15 cellular contexts compared by ENCODE assay signal in the genomic region with DNA sequence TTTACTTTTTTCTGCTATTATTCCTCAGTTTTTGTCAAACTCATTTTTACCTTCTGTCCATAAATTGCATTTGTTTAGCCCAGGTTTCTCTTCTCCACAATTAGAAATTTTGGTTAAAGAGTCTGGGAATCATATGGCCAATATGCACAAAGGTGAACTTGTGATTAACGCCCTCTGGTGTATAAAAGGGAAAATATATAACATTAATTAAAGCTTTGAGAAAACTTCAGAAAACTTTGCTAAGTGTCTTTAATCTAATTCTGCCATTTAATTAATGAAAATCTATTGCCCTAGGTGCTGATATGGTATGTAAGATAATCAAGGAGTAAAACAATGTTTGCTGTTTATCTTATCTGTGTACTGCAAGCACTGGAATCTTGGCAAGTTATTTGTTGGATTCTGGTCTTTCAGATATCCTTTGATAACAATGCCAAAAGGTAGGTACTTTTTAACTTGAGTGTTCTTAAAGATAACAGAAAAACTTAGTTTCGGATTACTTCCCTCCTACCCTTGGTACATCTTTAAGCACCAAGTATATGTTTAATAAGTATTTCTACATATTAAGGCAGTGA.
DNase-seq lines count a peak whose midpoint lies in the region; ATAC-seq, FAIRE-seq and TF ChIP-seq lines count a peak whose summit lies in the region.
"Had no signal": no experiment of that assay in that cellular context is flagged by ENCODE, and none has a peak within 500 bp of the region (broad histone marks: within the 10 kb centered on the region; RNA-seq: fewer than 3 reads in every experiment).

No MANE protein-coding gene starts in this region.

- no peaks in the 10 kb centered on the region for H3K4me1 ChIP-seq in KMS-11 (ENCODE audit: low read depth, poor library complexity, severe bottlenecking)
- peaks cover 0 to 7% (median 0%) of the 10 kb centered on the region in 4 donors for H3K4me1 ChIP-seq in right lobe of liver
- H3K4me1 ChIP-seq: suprapubic skin had no signal

- no peak for FAIRE-seq in D721Med (lab: Jason Lieb, UNC)

- 18% methylated on average over 2 of the region's 2 CpGs for WGBS in right lobe of liver (ENCODE audit: insufficient coverage, low coverage, low lambda C conversion rate, missing lambda C conversion rate)

- TF ChIP-seq CTCF in D721Med (IDR thresholded peaks at IDR 0.05; ENCODE audit: insufficient read depth, missing control alignments) = peak; percentile 19
- peak; percentile 49; the same call in 1 of the 2 replicates for TF ChIP-seq CTCF in KMS-11 (conservative IDR thresholded peaks at IDR 0.05; ENCODE audit: low read depth, low read length)
- peak; percentile 34 for TF ChIP-seq CTCF in astrocyte of the spinal cord (IDR thresholded peaks at IDR 0.05; ENCODE audit: low read depth, low read length)
- TF ChIP-seq CTCF in right lobe of liver (IDR thresholded peaks at IDR 0.05) = peak; percentile 22 to 47 (median 46)

- TF ChIP-seq POLR2A in right lobe of liver (IDR thresholded peaks at IDR 0.05) = no peak

- no peaks in the 10 kb centered on the region for H3K36me3 ChIP-seq in KMS-11 (ENCODE audit: insufficient read depth)
- H3K36me3 ChIP-seq in right lobe of liver = no peaks in the 10 kb centered on the region
- H3K36me3 ChIP-seq: suprapubic skin had no signal

- H3K4me2 ChIP-seq in KMS-11 = no peak overlapping the region

- ATAC-seq in right lobe of liver (peak in 3 of 4 donors; percentile 39 to 48 (median 43)), HG03457 (IDR thresholded peaks at IDR 0.05; ENCODE audit: unreplicated experiment) (no peak)
- no peak for ATAC-seq in activated naive CD4-positive, alpha-beta T cell treated with anti-CD3 and anti-CD28 coated beads, Interleukin-2, amount 50 U/mL, for 72 hours

- H3K27ac ChIP-seq in KMS-11 = no peak overlapping the region
- no peak overlapping the region for H3K27ac ChIP-seq in right lobe of liver
- H3K27ac ChIP-seq: suprapubic skin had no signal

- DNase-seq in D721Med (ENCODE audit: insufficient read length, low spot score) (no peak), astrocyte of the spinal cord (ENCODE audit: low read depth, low spot score) (peak; percentile 26), right lobe of liver (no peak), NCI-H2107 treated with DMSO at 0.1 percent for 48 hours (lab: John Stamatoyannopoulos, UW; ENCODE audit: unreplicated experiment) (no peak), NCI-H345 (lab: John Stamatoyannopoulos, UW) (no peak)
- no peak for DNase-seq in activated naive CD4-positive, alpha-beta T cell treated with anti-CD3 and anti-CD28 coated beads, Interleukin-2, amount 50 U/mL, for 72 hours (ENCODE audit: low spot score in 2 of 2)
- DNase-seq: activated CD4-positive, alpha-beta T cell treated with anti-CD3 and anti-CD28 coated beads, Interleukin-2, amount 50 U/mL, for 1 hour; anterior cingulate cortex; hippocampal formation; MV-4-11; naive B cell; stimulated activated CD4-positive, alpha-beta T cell treated with anti-CD3 and anti-CD28 coated beads, Interleukin-4, amount 100 ng/mL, for 24 hours had no signal

- no peak overlapping the region for H3K9ac ChIP-seq in KMS-11

- no peak overlapping the region for H3K4me3 ChIP-seq in KMS-11 (IDR thresholded peaks at IDR 0.05; ENCODE audit: insufficient read depth, low read depth, low read length)
- no peak overlapping the region for H3K4me3 ChIP-seq in astrocyte of the spinal cord (ENCODE audit: low read depth, low read length)
- no peak overlapping the region for H3K4me3 ChIP-seq in right lobe of liver
- H3K4me3 ChIP-seq: suprapubic skin had no signal

- no peak overlapping the region for H3K27ac Mint-ChIP-seq in activated naive CD4-positive, alpha-beta T cell treated with anti-CD3 and anti-CD28 coated beads, Interleukin-2, amount 50 U/mL, for 72 hours

- H3K36me3 Mint-ChIP-seq in activated naive CD4-positive, alpha-beta T cell treated with anti-CD3 and anti-CD28 coated beads, Interleukin-2, amount 50 U/mL, for 72 hours = peaks cover 0 to 12% of the 10 kb centered on the region in 2 donors
- H3K36me3 Mint-ChIP-seq: naive B cell had no signal

- no peak overlapping the region for H2AFZ ChIP-seq in KMS-11 (ENCODE audit: low read depth)

- no peaks in the 10 kb centered on the region for H4K20me1 ChIP-seq in KMS-11 (ENCODE audit: insufficient read depth)

- peaks cover 5 to 12% of the 10 kb centered on the region in 2 donors for H3K9me3 Mint-ChIP-seq in activated naive CD4-positive, alpha-beta T cell treated with anti-CD3 and anti-CD28 coated beads, Interleukin-2, amount 50 U/mL, for 72 hours

- no peaks in the 10 kb centered on the region for H3K9me3 ChIP-seq in right lobe of liver
- H3K9me3 ChIP-seq: suprapubic skin had no signal

- intact Hi-C loops in right lobe of liver (cut with DNase I) = no loop called here

- in situ Hi-C loops in astrocyte of the spinal cord (cut with HindIII; ENCODE audit: low sequenced_read_pairs) = no loop called here

- H3K79me2 ChIP-seq in KMS-11 (ENCODE audit: insufficient read depth, low read depth) = no peaks in the 10 kb centered on the region

- no peaks in the 10 kb centered on the region for H3K27me3 ChIP-seq in KMS-11 (ENCODE audit: insufficient read depth, low read depth)
- H3K27me3 ChIP-seq in right lobe of liver = no peaks in the 10 kb centered on the region
- H3K27me3 ChIP-seq: suprapubic skin had no signal

Comparison
In these comparisons a context has a peak if more than half of its experiments do, and no peak if none do; other contexts are left out.
1. ATAC-seq: peak in right lobe of liver (3 of 4); none in HG03457 (single experiment) and activated naive CD4-positive, alpha-beta T cell treated with anti-CD3 and anti-CD28 coated beads, Interleukin-2, amount 50 U/mL, for 72 hours (0 of 2).
2. Peak in every context shown above with its lines, with median percentiles within 50 percentile points of each other: CTCF ChIP-seq.